8 cellular contexts compared by ENCODE assay signal in genomic region chr2:200471324-200471848, GRCh38. TPM values are rescaled to one million over a fixed set of nuclear protein-coding genes. Genes with fewer than 3 reads are reported as not detected.
A peak's percentile ranks its signal among the peaks of the same experiment; 100 is the strongest.
DNase-seq lines count a peak whose midpoint lies in the region; ATAC-seq, FAIRE-seq and TF ChIP-seq lines count a peak whose summit lies in the region.

No MANE protein-coding gene starts in this region.

- H3K9me3 ChIP-seq in esophagus squamous epithelium, result no peaks in the 10 kb centered on the region

- H3K36me3 Mint-ChIP-seq in activated CD4-positive, alpha-beta T cell treated with anti-CD3 and anti-CD28 coated beads, Interleukin-2, amount 10 ng/mL, durations not matched to agents 7 days and 5 days (ENCODE audit: low read depth), result peaks cover 47% of the 10 kb centered on the region
- H3K36me3 Mint-ChIP-seq in progenitor cell of endocrine pancreas (ENCODE audit: insufficient read depth), result peaks cover 48% of the 10 kb centered on the region

- H3K4me1 Mint-ChIP-seq in activated CD4-positive, alpha-beta T cell treated with anti-CD3 and anti-CD28 coated beads, Interleukin-2, amount 10 ng/mL, durations not matched to agents 7 days and 5 days, result peaks cover 35% of the 10 kb centered on the region
- peaks cover 10% of the 10 kb centered on the region for H3K4me1 Mint-ChIP-seq in progenitor cell of endocrine pancreas (ENCODE audit: low read depth)

- no peaks in the 10 kb centered on the region for H3K27me3 ChIP-seq in esophagus squamous epithelium

- CTCF ChIA-PET in activated CD4-positive, alpha-beta T cell treated with anti-CD3 and anti-CD28 coated beads, Interleukin-2, amount 10 ng/mL, durations not matched to agents 7 days and 5 days (lab: Charles Lee), result interaction anchor here (0.8 to 2.4 kb wide), 10 partner anchors 8 to 198 kb away, joined by 3 to 9 read pairs (median 3); no protein-coding TSS in a partner anchor

- H3K4me3 Mint-ChIP-seq in activated CD4-positive, alpha-beta T cell treated with anti-CD3 and anti-CD28 coated beads, Interleukin-2, amount 10 ng/mL, durations not matched to agents 7 days and 5 days, result no peak overlapping the region
- H3K4me3 Mint-ChIP-seq in progenitor cell of endocrine pancreas (ENCODE audit: low read depth), result no peak overlapping the region

- no peak for FAIRE-seq in RCC 7860 (lab: Jason Lieb, UNC)

- peak overlapping the region; percentile 61 for H3K27ac Mint-ChIP-seq in activated CD4-positive, alpha-beta T cell treated with anti-CD3 and anti-CD28 coated beads, Interleukin-2, amount 10 ng/mL, durations not matched to agents 7 days and 5 days
- H3K27ac Mint-ChIP-seq in progenitor cell of endocrine pancreas, result no peak overlapping the region

- no peaks in the 10 kb centered on the region for H3K9me3 Mint-ChIP-seq in activated CD4-positive, alpha-beta T cell treated with anti-CD3 and anti-CD28 coated beads, Interleukin-2, amount 10 ng/mL, durations not matched to agents 7 days and 5 days
- no peaks in the 10 kb centered on the region for H3K9me3 Mint-ChIP-seq in progenitor cell of endocrine pancreas (ENCODE audit: low read depth)

- no peaks in the 10 kb centered on the region for H3K27me3 Mint-ChIP-seq in activated CD4-positive, alpha-beta T cell treated with anti-CD3 and anti-CD28 coated beads, Interleukin-2, amount 10 ng/mL, durations not matched to agents 7 days and 5 days
- H3K27me3 Mint-ChIP-seq in progenitor cell of endocrine pancreas, result no peaks in the 10 kb centered on the region

- TF ChIP-seq CTCF in GM13976 (IDR thresholded peaks at IDR 0.05; ENCODE audit: borderline replicate concordance, control extremely low read depth, extremely low read depth, insufficient read depth, missing control alignments), result peak; percentile 25
- TF ChIP-seq CTCF in NB4 (IDR thresholded peaks at IDR 0.05; ENCODE audit: low read depth, low read length), result peak; percentile 50
- TF ChIP-seq CTCF in esophagus squamous epithelium (IDR thresholded peaks at IDR 0.05), result peak; percentile 17 to 54 (median 40)
- peak; percentile 55 for TF ChIP-seq CTCF in progenitor cell of endocrine pancreas (IDR thresholded peaks at IDR 0.05; ENCODE audit: unreplicated experiment)

- in situ Hi-C loops in GM13976 (cut with MboI; ENCODE audit: low sequenced_read_pairs, unreplicated experiment), result loop anchor here (5.0 kb wide), 1 partner anchor 484 kb away; no protein-coding TSS in a partner anchor

- WGBS in esophagus squamous epithelium, 2 donors, result 48 to 53% methylated on average over 8 of the region's 8 CpGs

- H3K4me1 ChIP-seq in esophagus squamous epithelium, result peaks cover 0 to 9% (median 0%) of the 10 kb centered on the region in 3 donors

- TF ChIP-seq POLR2A in NB4 (IDR thresholded peaks at IDR 0.05; ENCODE audit: extremely low read depth, insufficient read length) (no peak), esophagus squamous epithelium (IDR thresholded peaks at IDR 0.05) (no peak)

- peak; percentile 85 for ATAC-seq in HG02588 (IDR thresholded peaks at IDR 0.05; ENCODE audit: unreplicated experiment)

- POLR2A ChIA-PET in activated CD4-positive, alpha-beta T cell treated with anti-CD3 and anti-CD28 coated beads, Interleukin-2, amount 10 ng/mL, durations not matched to agents 7 days and 5 days (lab: Charles Lee), result no interaction called here

- DNase-seq in AG08395 (ENCODE audit: low spot score) (peak; percentile 47), GM13976 (ENCODE audit: low spot score) (peak; percentile 76), NB4 (ENCODE audit: low read depth) (peak; percentile 52), esophagus squamous epithelium (lab: John Stamatoyannopoulos, UW) (no peak), progenitor cell of endocrine pancreas (ENCODE audit: low spot score, unreplicated experiment) (no peak), RCC 7860 (ENCODE audit: low spot score) (no peak)
- peak; percentile 42 for DNase-seq in activated CD4-positive, alpha-beta T cell treated with anti-CD3 and anti-CD28 coated beads, Interleukin-2, amount 10 ng/mL, durations not matched to agents 7 days and 5 days

- peaks cover 0 to 97% (median 31%) of the 10 kb centered on the region in 3 donors for H3K36me3 ChIP-seq in esophagus squamous epithelium

- H3K4me3 ChIP-seq in NB4 (ENCODE audit: low read depth, low read length) (no peak overlapping the region), esophagus squamous epithelium (no peak overlapping the region)

- intact Hi-C loops in esophagus squamous epithelium (cut with DNase I), result no loop called here

- H3K27ac ChIP-seq in esophagus squamous epithelium, result no peak overlapping the region

RNA-seq across cellular contexts. Expression of gene KCTD18, which starts 38.5 kb away (rescaled TPM):
- 10 to 100 TPM; 20.4 to 20.5 TPM for total RNA-seq in activated CD4-positive, alpha-beta T cell treated with anti-CD3 and anti-CD28 coated beads, Interleukin-2, amount 10 ng/mL, durations not matched to agents 7 days and 5 days
- total RNA-seq in esophagus squamous epithelium (10 to 100 TPM in 2 of 4 donors, 1 to 10 TPM in 2; 6.9 to 19.5 (median 13.9) TPM), progenitor cell of endocrine pancreas (7.3 and 10.0 TPM in 2 replicates)

RNA-seq across cellular contexts. Expression of gene SGO2, which starts 54.6 kb away (rescaled TPM):
- total RNA-seq in activated CD4-positive, alpha-beta T cell treated with anti-CD3 and anti-CD28 coated beads, Interleukin-2, amount 10 ng/mL, durations not matched to agents 7 days and 5 days, result 10 to 100 TPM; 47.7 to 55.2 TPM
- total RNA-seq in esophagus squamous epithelium (10 to 100 TPM in 1 of 4 donors, 1 to 10 TPM in 3; 2.2 to 10.7 (median 5.6) TPM), progenitor cell of endocrine pancreas (13.1 and 14.1 TPM in 2 replicates)

Comparison
In these comparisons a context has a peak if more than half of its experiments do, and no peak if none do; other contexts are left out.
1. DNase-seq: peak in AG08395 (single experiment), GM13976 (single experiment), NB4 (single experiment) and activated CD4-positive, alpha-beta T cell treated with anti-CD3 and anti-CD28 coated beads, Interleukin-2, amount 10 ng/mL, durations not matched to agents 7 days and 5 days (single experiment); none in esophagus squamous epithelium (single experiment), progenitor cell of endocrine pancreas (single experiment) and RCC 7860 (single experiment).
2. Peak in every context shown above with its lines, with median percentiles within 50 percentile points of each other: CTCF ChIP-seq.